In the genomic region with DNA sequence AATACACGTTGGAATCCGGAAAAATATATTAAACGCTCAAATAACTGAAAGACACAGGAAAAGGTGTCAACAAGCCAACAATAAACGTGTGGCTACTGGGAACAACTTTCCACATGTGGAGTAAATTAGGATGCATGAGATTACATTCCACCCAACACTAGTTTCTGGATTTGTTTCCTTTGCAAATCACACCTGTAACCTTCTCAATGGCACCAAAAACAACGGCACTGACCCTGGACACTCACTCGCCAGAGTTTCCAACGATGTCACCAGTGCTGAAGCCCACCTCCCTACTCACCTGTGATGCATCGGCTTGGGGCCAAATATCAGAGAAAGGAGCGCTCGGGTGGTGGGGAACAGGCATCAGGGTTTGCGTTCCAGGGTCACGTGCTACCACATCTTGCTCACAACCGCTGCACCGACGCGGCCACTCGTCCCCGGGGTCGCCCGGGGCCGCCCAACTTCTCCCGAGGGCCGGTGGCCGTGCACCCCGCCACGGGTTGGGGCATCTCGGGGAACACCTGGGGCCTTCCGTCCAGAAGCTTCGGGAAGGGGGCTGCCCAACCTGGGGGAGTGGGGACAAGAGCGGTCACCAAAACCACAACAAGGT, we compare ENCODE assay signal across 1 cellular context.
A peak's percentile ranks its signal among the peaks of the same experiment; 100 is the strongest.
TF ChIP-seq lines count a peak whose summit lies in the region.

No MANE protein-coding gene starts in this region.

TF ChIP-seq in K562, 482 proteins besides CTCF, POLR2A, EP300 and RAD21 (continued from another document):
- TF ChIP-seq, protein P1, sequence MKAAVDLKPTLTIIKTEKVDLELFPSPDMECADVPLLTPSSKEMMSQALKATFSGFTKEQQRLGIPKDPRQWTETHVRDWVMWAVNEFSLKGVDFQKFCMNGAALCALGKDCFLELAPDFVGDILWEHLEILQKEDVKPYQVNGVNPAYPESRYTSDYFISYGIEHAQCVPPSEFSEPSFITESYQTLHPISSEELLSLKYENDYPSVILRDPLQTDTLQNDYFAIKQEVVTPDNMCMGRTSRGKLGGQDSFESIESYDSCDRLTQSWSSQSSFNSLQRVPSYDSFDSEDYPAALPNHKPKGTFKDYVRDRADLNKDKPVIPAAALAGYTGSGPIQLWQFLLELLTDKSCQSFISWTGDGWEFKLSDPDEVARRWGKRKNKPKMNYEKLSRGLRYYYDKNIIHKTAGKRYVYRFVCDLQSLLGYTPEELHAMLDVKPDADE (conservative IDR thresholded peaks at IDR 0.05; ENCODE audit: control insufficient read depth, low read depth, low read length): no peak
- TF ChIP-seq ZNF512 (tag; IDR thresholded peaks at IDR 0.05): no peak
- no peak for TF ChIP-seq HNRNPL (IDR thresholded peaks at IDR 0.05; ENCODE audit: low read depth, low read length)
- TF ChIP-seq ZNF586 (CRISPR knock-in tag; conservative IDR thresholded peaks at IDR 0.05): no peak
- TF ChIP-seq RCOR1 (IDR thresholded peaks at IDR 0.05; ENCODE audit: borderline replicate concordance in 1 of 2, low read depth in 2 of 2, low read length in 2 of 2): no peak
- TF ChIP-seq, protein P2, sequence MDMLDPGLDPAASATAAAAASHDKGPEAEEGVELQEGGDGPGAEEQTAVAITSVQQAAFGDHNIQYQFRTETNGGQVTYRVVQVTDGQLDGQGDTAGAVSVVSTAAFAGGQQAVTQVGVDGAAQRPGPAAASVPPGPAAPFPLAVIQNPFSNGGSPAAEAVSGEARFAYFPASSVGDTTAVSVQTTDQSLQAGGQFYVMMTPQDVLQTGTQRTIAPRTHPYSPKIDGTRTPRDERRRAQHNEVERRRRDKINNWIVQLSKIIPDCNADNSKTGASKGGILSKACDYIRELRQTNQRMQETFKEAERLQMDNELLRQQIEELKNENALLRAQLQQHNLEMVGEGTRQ (CRISPR knock-in tag; IDR thresholded peaks at IDR 0.05): peak; percentile 66
- TF ChIP-seq KDM1A (IDR thresholded peaks at IDR 0.05): no peak
- TF ChIP-seq XRCC5 (IDR thresholded peaks at IDR 0.05; ENCODE audit: low read depth, low read length): no peak
- no peak for TF ChIP-seq MAZ (CRISPR knock-in tag; conservative IDR thresholded peaks at IDR 0.05 in 1 of 2, IDR thresholded peaks at IDR 0.05 in 1 of 2)
- TF ChIP-seq HDAC3 (IDR thresholded peaks at IDR 0.05; ENCODE audit: borderline replicate concordance, partially characterized antibody): no peak
- no peak for TF ChIP-seq SREBF2 (CRISPR knock-in tag; IDR thresholded peaks at IDR 0.05)
- no peak for TF ChIP-seq HDAC8 (tag; IDR thresholded peaks at IDR 0.05)
- TF ChIP-seq BCLAF1 (IDR thresholded peaks at IDR 0.05; ENCODE audit: borderline replicate concordance in 1 of 2, control insufficient read depth in 1 of 2, low read depth in 2 of 2, low read length in 1 of 2): no peak
- TF ChIP-seq, protein P3, sequence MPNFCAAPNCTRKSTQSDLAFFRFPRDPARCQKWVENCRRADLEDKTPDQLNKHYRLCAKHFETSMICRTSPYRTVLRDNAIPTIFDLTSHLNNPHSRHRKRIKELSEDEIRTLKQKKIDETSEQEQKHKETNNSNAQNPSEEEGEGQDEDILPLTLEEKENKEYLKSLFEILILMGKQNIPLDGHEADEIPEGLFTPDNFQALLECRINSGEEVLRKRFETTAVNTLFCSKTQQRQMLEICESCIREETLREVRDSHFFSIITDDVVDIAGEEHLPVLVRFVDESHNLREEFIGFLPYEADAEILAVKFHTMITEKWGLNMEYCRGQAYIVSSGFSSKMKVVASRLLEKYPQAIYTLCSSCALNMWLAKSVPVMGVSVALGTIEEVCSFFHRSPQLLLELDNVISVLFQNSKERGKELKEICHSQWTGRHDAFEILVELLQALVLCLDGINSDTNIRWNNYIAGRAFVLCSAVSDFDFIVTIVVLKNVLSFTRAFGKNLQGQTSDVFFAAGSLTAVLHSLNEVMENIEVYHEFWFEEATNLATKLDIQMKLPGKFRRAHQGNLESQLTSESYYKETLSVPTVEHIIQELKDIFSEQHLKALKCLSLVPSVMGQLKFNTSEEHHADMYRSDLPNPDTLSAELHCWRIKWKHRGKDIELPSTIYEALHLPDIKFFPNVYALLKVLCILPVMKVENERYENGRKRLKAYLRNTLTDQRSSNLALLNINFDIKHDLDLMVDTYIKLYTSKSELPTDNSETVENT (CRISPR knock-in tag; IDR thresholded peaks at IDR 0.05): no peak
- no peak for TF ChIP-seq NFIC (IDR thresholded peaks at IDR 0.05)
